Comparison of ENCODE assay signal across 7 cellular contexts in genomic region chr7:151232272-151233110, GRCh38. TPM values are rescaled to one million over a fixed set of nuclear protein-coding genes. Genes with fewer than 3 reads are reported as not detected.
A peak's percentile ranks its signal among the peaks of the same experiment; 100 is the strongest.
DNase-seq lines count a peak whose midpoint lies in the region; ATAC-seq, FAIRE-seq and TF ChIP-seq lines count a peak whose summit lies in the region.

CHPF2 (plus strand) TSS chr7:151232483; CDS start chr7:151234012, 1,529 bp downstream.

- H4K20me1 ChIP-seq in hepatocyte (ENCODE audit: insufficient read depth, poor library complexity, severe bottlenecking): peaks cover 27% of the 10 kb centered on the region

- no peaks in the 10 kb centered on the region for H3K27me3 ChIP-seq in hepatocyte

- H3K4me1 ChIP-seq in hepatocyte (ENCODE audit: insufficient read depth): peaks cover 17% of the 10 kb centered on the region

- H3K27ac ChIP-seq in hepatocyte: peak within 1 kb of the TSS; percentile 82

- no peak for TF ChIP-seq CTCF in hepatocyte (IDR thresholded peaks at IDR 0.05; ENCODE audit: poor library complexity)
- no peak for TF ChIP-seq CTCF in retinal pigment epithelial cell (conservative IDR thresholded peaks at IDR 0.05; ENCODE audit: low read depth, low read length)

- H3K9me2 ChIP-seq in hepatocyte (replicated peaks; ENCODE audit: insufficient read depth): no peaks in the 10 kb centered on the region

- peak; percentile 87 for FAIRE-seq in GM18507 (lab: Jason Lieb, UNC)

- no peaks in the 10 kb centered on the region for H3K36me3 ChIP-seq in hepatocyte (replicated peaks; ENCODE audit: insufficient read depth, low read depth)

- H2AFZ ChIP-seq in hepatocyte: peak within 1 kb of the TSS; percentile 93

- WGBS in hepatocyte (ENCODE audit: low lambda C conversion rate, missing lambda C conversion rate): under 1% methylated on average over 72 of the region's 87 CpGs

- H3K9me3 ChIP-seq in hepatocyte (ENCODE audit: low read depth): no peaks in the 10 kb centered on the region

- DNase-seq in GM18507 (ENCODE audit: extremely low spot score, insufficient read length, low read depth): peak; percentile 94
- peak; percentile 66 to 81 for DNase-seq in NCI-H1930 (lab: John Stamatoyannopoulos, UW)
- DNase-seq in T1000 (lab: John Stamatoyannopoulos, UW): peak; percentile 63
- DNase-seq in astrocyte of the hippocampus (ENCODE audit: low read depth, low spot score): peak; percentile 95
- peak; percentile 92 for DNase-seq in hepatocyte (ENCODE audit: low spot score)
- no peak for DNase-seq in retinal pigment epithelial cell (ENCODE audit: low read depth)

- peak within 1 kb of the TSS; percentile 82 for H3K4me3 ChIP-seq in hepatocyte
- peak within 1 kb of the TSS; percentile 94 for H3K4me3 ChIP-seq in retinal pigment epithelial cell (ENCODE audit: low read length)

- peak within 1 kb of the TSS; percentile 90 for H3K4me2 ChIP-seq in hepatocyte

- peaks cover 50% of the 10 kb centered on the region for H3K79me2 ChIP-seq in hepatocyte

- peak; percentile 99 for ATAC-seq in HG02885 (IDR thresholded peaks at IDR 0.05; ENCODE audit: poor library complexity, unreplicated experiment)

RNA-seq across cellular contexts. Expression of gene CHPF2, which starts in this region (rescaled TPM):
- 36.9 and 51.0 TPM in 2 replicates for total RNA-seq in hepatocyte
- 68.2 and 70.0 TPM in 2 replicates for polyA plus RNA-seq in hepatocyte
